Comparison of ENCODE assay signal across 21 cellular contexts in genomic region chr1:214022810-214023425, GRCh38. TPM values are rescaled to one million over a fixed set of nuclear protein-coding genes. Genes with fewer than 3 reads are reported as not detected.
"Had no signal": no experiment of that assay in that cellular context is flagged by ENCODE, and none has a peak within 500 bp of the region (broad histone marks: within the 10 kb centered on the region; RNA-seq: fewer than 3 reads in every experiment).

No MANE protein-coding gene starts in this region.

- H3K27me3 ChIP-seq: esophagus muscularis mucosa, gastroesophageal sphincter, upper lobe of left lung had no signal

- H3K27ac ChIP-seq: esophagus muscularis mucosa, gastroesophageal sphincter, lower lobe of right lung, thoracic aorta, upper lobe of left lung, WERI-Rb-1 had no signal

- H3K9me3 ChIP-seq: esophagus muscularis mucosa, gastroesophageal sphincter, lower lobe of right lung, thoracic aorta, upper lobe of left lung had no signal

- ATAC-seq: activated CD8-positive, alpha-beta T cell treated with anti-CD3 and anti-CD28 coated beads, Interleukin-2, amount 10 ng/mL, durations not matched to agents 7 days and 5 days; gastroesophageal sphincter; left cardiac atrium; lower lobe of right lung; stimulated activated naive B cell treated with anti-CD40 and anti-IgM and Interleukin-4, amounts not matched to agents 10 μg/mL and 1 μg/mL and 100 μg/mL, for 72 hours; T-cell had no signal

- DNase-seq: activated CD4-positive, alpha-beta T cell treated with anti-CD3 and anti-CD28 coated beads, Interleukin-2, amount 10 ng/mL, durations not matched to agents 7 days and 5 days; activated CD4-positive, CD25-positive, alpha-beta regulatory T cell treated with anti-CD3 and anti-CD28 coated beads, Interleukin-2, amount 50 U/mL, for 72 hours; activated CD8-positive, alpha-beta T cell treated with anti-CD3 and anti-CD28 coated beads, Interleukin-2, amount 10 ng/mL, durations not matched to agents 7 days and 5 days; activated gamma-delta T cell treated with Interleukin-2 at 50 U/mL for 16 hours; activated T-cell treated with anti-CD3 and anti-CD28 coated beads, Interleukin-2, amount 50 U/mL, for 1 hour; aorta; central memory CD4-positive, alpha-beta T cell; effector memory CD4-positive, alpha-beta T cell; islet precursor cell; left cardiac atrium; lower lobe of right lung; naive B cell; stimulated activated CD4-positive, alpha-beta T cell treated with anti-CD3 and anti-CD28 coated beads, Interleukin-2, amount 100 ng/mL, for 48 hours; stimulated activated CD8-positive, alpha-beta memory T cell treated with anti-CD3 and anti-CD28 coated beads, Interleukin-4, amount 100 ng/mL, for 48 hours; stimulated activated naive B cell treated with anti-CD40 and anti-IgM and Interleukin-4, amounts not matched to agents 10 μg/mL and 1 μg/mL and 100 μg/mL, for 72 hours; T-cell; upper lobe of left lung; WERI-Rb-1 had no signal

- H3K4me1 ChIP-seq: esophagus muscularis mucosa, gastroesophageal sphincter, lower lobe of right lung, upper lobe of left lung had no signal

- H3K4me3 ChIP-seq: esophagus muscularis mucosa, gastroesophageal sphincter, lower lobe of right lung, thoracic aorta, upper lobe of left lung had no signal

- H3K36me3 ChIP-seq: esophagus muscularis mucosa, gastroesophageal sphincter, lower lobe of right lung, thoracic aorta, upper lobe of left lung, WERI-Rb-1 had no signal

RNA-seq across cellular contexts. Expression of gene PROX1, which starts 35.1 kb away (rescaled TPM):
- total RNA-seq: activated CD8-positive, alpha-beta T cell treated with anti-CD3 and anti-CD28 coated beads, Interleukin-2, amount 10 ng/mL, durations not matched to agents 7 days and 5 days had no signal
